In the genomic region with DNA sequence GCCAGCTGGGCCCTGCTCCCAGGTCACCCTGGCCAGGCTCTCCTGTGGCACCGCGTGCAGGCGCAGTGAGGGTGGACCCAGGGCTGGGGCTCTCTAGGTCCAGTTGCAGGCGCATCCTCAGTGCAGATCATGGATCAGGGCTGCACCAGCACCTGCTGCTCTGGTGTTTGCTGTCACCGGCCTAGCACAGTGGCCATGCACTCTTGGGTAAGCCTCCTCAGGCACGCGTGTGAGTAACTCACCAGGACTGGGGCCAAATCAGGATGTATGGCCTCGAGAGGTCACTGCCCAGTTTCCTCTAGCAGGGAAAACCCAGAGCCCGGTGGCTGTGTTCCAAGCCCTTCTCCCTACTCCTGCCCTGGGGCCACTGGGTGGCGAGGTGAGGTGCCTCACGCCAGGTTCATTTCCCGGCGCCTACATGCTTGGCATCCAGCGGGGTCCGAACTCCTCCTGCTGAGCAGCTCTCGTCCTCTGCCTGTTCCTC, we compare ENCODE assay signal across 12 cellular contexts. TPM values are rescaled to one million over a fixed set of nuclear protein-coding genes. Genes with fewer than 3 reads are reported as not detected.
DNase-seq lines count a peak whose midpoint lies in the region; ATAC-seq and TF ChIP-seq lines count a peak whose summit lies in the region.
"Had no signal": no experiment of that assay in that cellular context is flagged by ENCODE, and none has a peak within 500 bp of the region (broad histone marks: within the 10 kb centered on the region; RNA-seq: fewer than 3 reads in every experiment).

No MANE protein-coding gene starts in this region.

- no peak overlapping the region for H2AFZ ChIP-seq in IMR-90 (replicated peaks; ENCODE audit: low read length, poor library complexity)
- H2AFZ ChIP-seq: hepatocyte had no signal

- no TSS peak for BruUV-seq in IMR-90 (replicated peaks; lab: Mats Ljungman, UMichigan)

- DNase-seq in IMR-90 (peak; percentile 9), WERI-Rb-1 (peak; percentile 5), heart right ventricle (peak; percentile 18 to 20), renal cortical epithelial cell (ENCODE audit: low read depth) (peak; percentile 82), NCI-H345 treated with DMSO at 0.1 percent for 48 hours (lab: John Stamatoyannopoulos, UW; ENCODE audit: unreplicated experiment) (no peak), T1000 (lab: John Stamatoyannopoulos, UW) (no peak), SW 1271 (lab: John Stamatoyannopoulos, UW) (no peak), NCI-H1930 (lab: John Stamatoyannopoulos, UW) (no peak)

- TF ChIP-seq CTCF in IMR-90 (conservative IDR thresholded peaks at IDR 0.05; ENCODE audit: low read depth, low read length) (no peak), WERI-Rb-1 (IDR thresholded peaks at IDR 0.05; ENCODE audit: low read depth, low read length) (no peak), heart right ventricle (IDR thresholded peaks at IDR 0.05) (no peak)

- no peak overlapping the region for H3K18ac ChIP-seq in IMR-90 (ENCODE audit: low read depth, low read length)

- no peak for TF ChIP-seq RAD21 in IMR-90 (IDR thresholded peaks at IDR 0.05; ENCODE audit: low read length)

- no peak overlapping the region for H2AK9ac ChIP-seq in IMR-90 (replicated peaks; ENCODE audit: low read depth, low read length, poor library complexity)

- POLR2A ChIA-PET in IMR-90 (lab: Charles Lee; ENCODE audit: unreplicated experiment), result no interaction called here

- ATAC-seq in IMR-90 (ENCODE audit: low read depth) (no peak), heart right ventricle (peak in 1 of 8 donors; percentile 44)

- H3K9ac ChIP-seq in IMR-90 (ENCODE audit: low read depth, low read length), result no peak overlapping the region

- H3K56ac ChIP-seq in IMR-90 (ENCODE audit: extremely low read depth, insufficient read depth, low read length), result no peak overlapping the region

- no peaks in the 10 kb centered on the region for H3K79me1 ChIP-seq in IMR-90 (ENCODE audit: low read depth in 1 of 2, low read length in 2 of 2)

- H4K20me1 ChIP-seq in IMR-90 (ENCODE audit: insufficient read depth, low read length), result no peaks in the 10 kb centered on the region

- H3K27me3 ChIP-seq in IMR-90 (ENCODE audit: control insufficient read depth, insufficient read depth, low read length) (peaks cover 53% of the 10 kb centered on the region), WERI-Rb-1 (ENCODE audit: insufficient read depth, low read depth, severe bottlenecking) (no peaks in the 10 kb centered on the region), heart right ventricle (no peaks in the 10 kb centered on the region)
- H3K27me3 ChIP-seq: cardiac muscle cell, hepatocyte had no signal

- no peaks in the 10 kb centered on the region for H3K4me1 ChIP-seq in IMR-90 (ENCODE audit: control insufficient read depth, insufficient read depth, low read length)
- peaks cover 0 to 14% (median 0%) of the 10 kb centered on the region in 9 donors for H3K4me1 ChIP-seq in heart right ventricle
- H3K4me1 ChIP-seq: Caco-2 had no signal

- H3K36me3 ChIP-seq in IMR-90 (ENCODE audit: control insufficient read depth, insufficient read depth, low read length) (no peaks in the 10 kb centered on the region), WERI-Rb-1 (no peaks in the 10 kb centered on the region), heart right ventricle (no peaks in the 10 kb centered on the region)
- H3K36me3 ChIP-seq: cardiac muscle cell had no signal

- H3K4me2 ChIP-seq in IMR-90 (ENCODE audit: low read depth, low read length), result no peak overlapping the region
- H3K4me2 ChIP-seq: hepatocyte had no signal

- H2BK20ac ChIP-seq in IMR-90 (ENCODE audit: low read depth, low read length), result no peak overlapping the region

- no peak overlapping the region for H3K4ac ChIP-seq in IMR-90 (ENCODE audit: low read depth, low read length)

- CTCF ChIA-PET in IMR-90 (lab: Yijun Ruan, JAX), result no interaction called here

- H3K27ac ChIP-seq in IMR-90 (ENCODE audit: insufficient read depth, low read length) (no peak overlapping the region), WERI-Rb-1 (no peak overlapping the region), heart right ventricle (no peak overlapping the region)
- H3K27ac ChIP-seq: cardiac muscle cell, hepatocyte had no signal

- H3K9me3 ChIP-seq in IMR-90 (ENCODE audit: control insufficient read depth, insufficient read depth, low read length), result no peaks in the 10 kb centered on the region
- H3K9me3 ChIP-seq in WERI-Rb-1 (ENCODE audit: severe bottlenecking), result no peaks in the 10 kb centered on the region
- H3K9me3 ChIP-seq in heart right ventricle, result no peaks in the 10 kb centered on the region
- H3K9me3 ChIP-seq: Caco-2 had no signal

- H2BK120ac ChIP-seq in IMR-90 (ENCODE audit: low read depth, low read length), result no peak overlapping the region

- no peak overlapping the region for H4K8ac ChIP-seq in IMR-90 (ENCODE audit: low read depth in 2 of 2, low read length in 2 of 2)

- H4K91ac ChIP-seq in IMR-90 (ENCODE audit: insufficient read depth, low read depth, low read length), result no peak overlapping the region

- in situ Hi-C loops in IMR-90 (cut with MboI; ENCODE audit: low sequenced_read_pairs), result no loop called here

- no peak overlapping the region for H2AK5ac ChIP-seq in IMR-90 (ENCODE audit: low read depth, low read length)

- H3K4me3 ChIP-seq in IMR-90 (ENCODE audit: insufficient read depth, low read depth, low read length) (no peak overlapping the region), WERI-Rb-1 (ENCODE audit: low read depth, low read length) (no peak overlapping the region), heart right ventricle (no peak overlapping the region)
- H3K4me3 ChIP-seq: cardiac muscle cell, hepatocyte had no signal

- dilution Hi-C loops in IMR-90 (cut with HindIII; ENCODE audit: low sequenced_read_pairs, unreplicated experiment), result no loop called here

- H3K9me1 ChIP-seq in IMR-90 (ENCODE audit: insufficient read depth, low read length), result no peaks in the 10 kb centered on the region

- no peak for TF ChIP-seq POLR2A in IMR-90 (IDR thresholded peaks at IDR 0.05; ENCODE audit: low read depth, low read length)

- H2BK5ac ChIP-seq in IMR-90 (ENCODE audit: low read depth, low read length, poor library complexity, severe bottlenecking), result no peak overlapping the region

- WGBS in IMR-90 (ENCODE audit: extremely low coverage in 2 of 2, insufficient read length in 1 of 2), 2 experiments, result 97% methylated on average over 4 of the region's 16 CpGs; no CpG with 5 or more reads in 1 of the 2 experiments
- 59 to 74% methylated on average over 16 of the region's 16 CpGs for WGBS in heart right ventricle, 2 donors

- H3K14ac ChIP-seq in IMR-90 (replicated peaks; ENCODE audit: low read depth, low read length), result no peak overlapping the region

- no peak overlapping the region for H2BK15ac ChIP-seq in IMR-90 (ENCODE audit: low read depth, low read length)

- intact Hi-C loops in IMR-90 (cut with micrococcal nuclease) (no loop called here), heart right ventricle (cut with DNase I) (no loop called here)

- no peak overlapping the region for H4K5ac ChIP-seq in IMR-90 (ENCODE audit: low read depth, low read length)

- H3K23ac ChIP-seq in IMR-90 (ENCODE audit: low read depth, low read length), result no peak overlapping the region

TF ChIP-seq in IMR-90, 13 proteins besides CTCF, POLR2A, EP300 and RAD21:
- TF ChIP-seq NFE2L2 (IDR thresholded peaks at IDR 0.05; ENCODE audit: low read depth, low read length), result no peak
- TF ChIP-seq MXI1 (IDR thresholded peaks at IDR 0.05; ENCODE audit: borderline replicate concordance, low read depth, low read length), result no peak
- no peak for TF ChIP-seq BHLHE40 (IDR thresholded peaks at IDR 0.05; ENCODE audit: low read depth, low read length)
- no peak for TF ChIP-seq MAFK (IDR thresholded peaks at IDR 0.05; ENCODE audit: low read depth, low read length)
TF ChIP-seq in IMR-90: peak in this region for 0.

RNA-seq across cellular contexts. Expression of a gene that starts 45.5 kb away (rescaled TPM):
- total RNA-seq in IMR-90 (2012; rRNA removed) (26.7 and 30.5 TPM in 2 replicates), heart right ventricle (10 to 100 TPM; 29.4 to 48.2 (median 40.1) TPM), renal cortical epithelial cell (46.2 and 78.6 TPM in 2 replicates)
- polyA plus RNA-seq in IMR-90 (2012; rRNA removed) (43.5 and 44.7 TPM in 2 replicates), heart right ventricle (10 to 100 TPM; 28.6 to 49.5 TPM)
- polyA plus RNA-seq in IMR-90 (2012; cell fraction: cytosol; rRNA removed), result 46.5 and 59.0 TPM in 2 replicates
- 48.1 and 91.7 TPM in 2 replicates for polyA plus RNA-seq in IMR-90 (2012; cell fraction: nucleus; rRNA removed; ENCODE audit: low replicate concordance)

RNA-seq across cellular contexts. Expression of a gene that starts 50.9 kb away (rescaled TPM):
- total RNA-seq in IMR-90 (2012; rRNA removed) (not detected in 2 replicates), heart right ventricle (10 to 100 TPM; 25.5 to 45.9 (median 32.1) TPM), renal cortical epithelial cell (2.4 and 4.6 TPM in 2 replicates)
- polyA plus RNA-seq in IMR-90 (2012; rRNA removed) (not detected in 2 replicates), heart right ventricle (10 to 100 TPM; 14.9 to 27.0 TPM)
- not detected in 2 replicates for polyA plus RNA-seq in IMR-90 (2012; cell fraction: cytosol; rRNA removed)
- polyA plus RNA-seq in IMR-90 (2012; cell fraction: nucleus; rRNA removed; ENCODE audit: low replicate concordance), result 0.24 TPM in 1 of 2 replicates, not detected in the other
- total RNA-seq: OCI-LY7 had no signal

Comparison
In these comparisons a context has a peak if more than half of its experiments do, and no peak if none do; other contexts are left out.
1. DNase-seq: peak in IMR-90 (single experiment), WERI-Rb-1 (single experiment), heart right ventricle (2 of 2) and renal cortical epithelial cell (single experiment); none in NCI-H345 treated with DMSO at 0.1 percent for 48 hours (single experiment), T1000 (single experiment), SW 1271 (0 of 2) and NCI-H1930 (0 of 2).